7 cellular contexts compared by ENCODE assay signal in the genomic region with DNA sequence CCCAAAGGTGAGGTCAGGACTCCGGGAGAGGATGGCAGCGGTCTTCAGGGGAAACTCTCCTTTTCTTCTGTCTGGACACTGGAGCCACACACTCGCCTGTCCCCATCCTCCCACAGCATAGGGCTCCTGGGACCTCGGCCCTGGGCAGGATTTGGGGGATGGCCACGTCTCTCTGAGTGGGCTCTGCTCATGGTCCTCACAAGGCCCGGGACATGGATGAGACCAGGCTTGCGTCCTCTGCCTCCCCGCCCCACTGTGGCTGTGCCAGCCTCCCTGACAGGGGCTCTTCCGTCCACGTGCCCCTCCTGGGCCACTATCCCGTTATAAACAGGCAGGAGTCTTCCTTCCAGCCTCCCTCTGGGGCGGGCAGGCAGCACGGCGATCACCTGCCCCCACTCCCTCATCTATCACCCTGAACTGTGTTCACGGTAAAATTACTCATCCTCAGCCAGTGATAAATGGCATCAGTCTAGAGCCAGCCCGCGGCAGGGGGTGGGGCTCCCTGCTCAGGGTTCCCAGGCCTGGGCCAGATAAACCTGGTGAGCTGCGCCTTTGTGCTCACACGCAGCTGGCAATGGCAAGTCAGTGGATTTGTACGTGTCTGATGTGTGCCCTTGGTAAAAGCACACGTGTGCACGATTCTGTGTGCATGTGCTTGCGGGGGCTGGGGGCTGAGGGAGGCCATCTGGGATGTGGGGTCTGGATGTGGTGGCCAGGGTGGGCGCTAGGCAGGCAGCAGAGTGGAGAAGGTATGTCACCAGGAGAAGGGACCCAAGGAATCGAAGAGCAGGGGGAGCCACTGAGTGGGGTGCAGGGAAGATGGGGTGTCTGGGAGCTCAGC. TPM values are rescaled to one million over a fixed set of nuclear protein-coding genes. Genes with fewer than 3 reads are reported as not detected.
DNase-seq lines count a peak whose midpoint lies in the region; ATAC-seq and TF ChIP-seq lines count a peak whose summit lies in the region.

No MANE protein-coding gene starts in this region.

- no peak overlapping the region for H2AFZ ChIP-seq in osteoblast (ENCODE audit: low read length)

- H3K4me3 ChIP-seq in adrenal gland, result no peak overlapping the region
- H3K4me3 ChIP-seq in osteoblast (ENCODE audit: insufficient read depth, low read length), result peak overlapping the region; percentile 47

- H3K4me1 ChIP-seq in adrenal gland (replicated peaks in 1 of 2), result peaks cover under 1 to 22% of the 10 kb centered on the region in 2 donors
- peaks cover 24% of the 10 kb centered on the region for H3K4me1 ChIP-seq in osteoblast (ENCODE audit: insufficient read depth, low read length)

- no peak for TF ChIP-seq POLR2A in adrenal gland (IDR thresholded peaks at IDR 0.05)

- intact Hi-C loops in adrenal gland (cut with DNase I), result no loop called here

- no peak for ATAC-seq in GM19328 (IDR thresholded peaks at IDR 0.05; ENCODE audit: unreplicated experiment)

- peaks cover 48% of the 10 kb centered on the region for H3K27me3 ChIP-seq in adrenal gland
- H3K27me3 ChIP-seq in osteoblast (ENCODE audit: insufficient read depth, low read length), result peaks cover 24% of the 10 kb centered on the region

- H3K36me3 ChIP-seq in adrenal gland (replicated peaks in 1 of 2) (no peaks in the 10 kb centered on the region), osteoblast (ENCODE audit: insufficient read depth, low read length) (no peaks in the 10 kb centered on the region)

- H3K79me2 ChIP-seq in osteoblast (ENCODE audit: insufficient read depth, low read length), result no peaks in the 10 kb centered on the region

- WGBS in adrenal gland, 4 donors, result 37 to 43% (median 39%) methylated on average over 8 to 25 of the region's 25 CpGs

- H4K20me1 ChIP-seq in osteoblast (ENCODE audit: insufficient read depth, low read length), result no peaks in the 10 kb centered on the region

- H3K4me2 ChIP-seq in osteoblast (ENCODE audit: insufficient read depth, low read length), result peak overlapping the region; percentile 51

- DNase-seq in Daoy (ENCODE audit: low read depth), result peak; percentile 84
- DNase-seq in M059J (ENCODE audit: low read depth), result peak; percentile 94
- DNase-seq in adrenal gland, result peak; percentile 76 to 94 (median 86)
- DNase-seq in osteoblast (ENCODE audit: insufficient read length, low spot score, missing footprints), result peak; percentile 93
- DNase-seq in iPS-NIHi11 (ENCODE audit: low spot score), result no peak
- no peak for DNase-seq in NCI-H2029 (lab: John Stamatoyannopoulos, UW)

- H3K27ac ChIP-seq in adrenal gland (peak overlapping the region in 1 of 5 donors; percentile 44), osteoblast (ENCODE audit: low read depth, low read length) (no peak overlapping the region)

- no peak for TF ChIP-seq CTCF in adrenal gland (IDR thresholded peaks at IDR 0.05)
- TF ChIP-seq CTCF in osteoblast (IDR thresholded peaks at IDR 0.05; ENCODE audit: extremely low read depth, low read depth, low read length), result no peak

- no peaks in the 10 kb centered on the region for H3K9me3 ChIP-seq in adrenal gland (replicated peaks in 1 of 3)
- no peaks in the 10 kb centered on the region for H3K9me3 ChIP-seq in osteoblast (ENCODE audit: low read depth, low read length)

RNA-seq across cellular contexts. Expression of gene SAMD11, which starts 12.6 kb away (rescaled TPM):
- 24.3 and 29.0 TPM in 2 replicates for total RNA-seq in Daoy (2014; rRNA removed; shearing (Covaris generic))
- total RNA-seq in M059J (2014; rRNA removed; shearing (Covaris generic)), result 30.5 and 59.8 TPM in 2 replicates
- total RNA-seq in adrenal gland (10 to 100 TPM in 7 of 8 donors, 1 to 10 TPM in 1; 7.9 to 30.8 (median 16.7) TPM), osteoblast (7.7 and 8.3 TPM in 2 replicates)
- polyA plus RNA-seq in adrenal gland, result 10 to 100 TPM in 2 of 3 donors, 1 to 10 TPM in 1; 2.5 to 96.6 (median 32.7) TPM

RNA-seq across cellular contexts. Expression of gene NOC2L, which starts 48.0 kb away (rescaled TPM):
- 256 and 271 TPM in 2 replicates for total RNA-seq in Daoy (2014; rRNA removed; shearing (Covaris generic))
- 60.1 and 102 TPM in 2 replicates for total RNA-seq in M059J (2014; rRNA removed; shearing (Covaris generic))
- total RNA-seq in adrenal gland, result 10 to 100 TPM; 22.4 to 58.9 (median 38.1) TPM
- polyA plus RNA-seq in adrenal gland, result 10 to 100 TPM; 39.2 to 97.7 (median 64.9) TPM
- 47.7 and 47.8 TPM in 2 replicates for total RNA-seq in osteoblast

RNA-seq across cellular contexts. Expression of gene KLHL17, which starts 49.3 kb away (rescaled TPM):
- total RNA-seq in Daoy (2014; rRNA removed; shearing (Covaris generic)), result 9.4 and 13.9 TPM in 2 replicates
- 4.3 and 7.8 TPM in 2 replicates for total RNA-seq in M059J (2014; rRNA removed; shearing (Covaris generic))
- total RNA-seq in adrenal gland (10 to 100 TPM in 1 of 8 donors, 1 to 10 TPM in 7; 3.2 to 15.9 (median 6.9) TPM), osteoblast (5.4 and 6.2 TPM in 2 replicates)
- 10 to 100 TPM in 2 of 3 donors, under 1 TPM in 1; 0.73 to 38.8 (median 25.4) TPM for polyA plus RNA-seq in adrenal gland

RNA-seq across cellular contexts. Expression of gene PLEKHN1, which starts 55.2 kb away (rescaled TPM):
- total RNA-seq in Daoy (2014; rRNA removed; shearing (Covaris generic)), result 0.11 and 3.8 TPM in 2 replicates
- total RNA-seq in M059J (2014; rRNA removed; shearing (Covaris generic)), result 2.4 and 4.5 TPM in 2 replicates
- total RNA-seq in adrenal gland (1 to 10 TPM in 3 of 8 donors, under 1 TPM in 3, not detected in 2; 0.30 to 3.8 (median 1.1) TPM), osteoblast (0.36 and 0.88 TPM in 2 replicates)
- 10 to 100 TPM in 1 of 3 donors, 1 to 10 TPM in 1, under 1 TPM in 1; 0.05 to 10.5 (median 4.2) TPM for polyA plus RNA-seq in adrenal gland

Comparison
In these comparisons a context has a peak if more than half of its experiments do, and no peak if none do; other contexts are left out.
1. DNase-seq: peak in Daoy (single experiment), M059J (single experiment), adrenal gland (7 of 7) and osteoblast (single experiment); none in iPS-NIHi11 (single experiment) and NCI-H2029 (single experiment).